24 cellular contexts compared by ENCODE assay signal in genomic region chr2:77328125-77328524, GRCh38.
"Had no signal": no experiment of that assay in that cellular context is flagged by ENCODE, and none has a peak within 500 bp of the region (broad histone marks: within the 10 kb centered on the region; RNA-seq: fewer than 3 reads in every experiment).

No MANE protein-coding gene starts in this region.

- ATAC-seq: foreskin keratinocyte; gastroesophageal sphincter; heart left ventricle; left lung; naive thymus-derived CD8-positive, alpha-beta T cell; right cardiac atrium; stimulated activated memory B cell treated with anti-CD40 and anti-IgM and Interleukin-4, amounts not matched to agents 10 μg/mL and 1 μg/mL and 100 μg/mL, for 72 hours; stimulated activated naive CD8-positive, alpha-beta T cell treated with anti-CD3 and anti-CD28 coated beads, Interleukin-15, Interleukin-2, amounts not matched to agents 100 U/mL and 50 U/mL, for 24 hours had no signal

- H3K36me3 Mint-ChIP-seq: stimulated activated memory B cell treated with anti-CD40 and anti-IgM and Interleukin-4, amounts not matched to agents 10 μg/mL and 1 μg/mL and 100 μg/mL, for 72 hours; type B pancreatic cell had no signal

- H3K4me1 ChIP-seq: esophagus muscularis mucosa, foreskin keratinocyte, gastroesophageal sphincter, heart left ventricle, left lung, prostate gland, spleen, testis, tibial artery had no signal

- H3K27me3 ChIP-seq: esophagus muscularis mucosa, foreskin keratinocyte, gastroesophageal sphincter, heart left ventricle, hepatocyte, left lung, sigmoid colon, spleen, testis, tibial artery had no signal

- H3K27me3 Mint-ChIP-seq: naive thymus-derived CD8-positive, alpha-beta T cell; stimulated activated memory B cell treated with anti-CD40 and anti-IgM and Interleukin-4, amounts not matched to agents 10 μg/mL and 1 μg/mL and 100 μg/mL, for 72 hours; type B pancreatic cell had no signal

- H3K4me1 Mint-ChIP-seq: naive thymus-derived CD8-positive, alpha-beta T cell; stimulated activated memory B cell treated with anti-CD40 and anti-IgM and Interleukin-4, amounts not matched to agents 10 μg/mL and 1 μg/mL and 100 μg/mL, for 72 hours had no signal

- H3K36me3 ChIP-seq: esophagus muscularis mucosa, gastroesophageal sphincter, heart left ventricle, left lung, prostate gland, sigmoid colon, spleen, tibial artery had no signal

- H3K4me3 Mint-ChIP-seq: naive thymus-derived CD8-positive, alpha-beta T cell; neural crest cell; stimulated activated memory B cell treated with anti-CD40 and anti-IgM and Interleukin-4, amounts not matched to agents 10 μg/mL and 1 μg/mL and 100 μg/mL, for 72 hours; type B pancreatic cell had no signal

- H3K9me3 ChIP-seq: prostate gland, sigmoid colon, testis, tibial artery had no signal

- H3K27ac Mint-ChIP-seq: naive thymus-derived CD8-positive, alpha-beta T cell; stimulated activated memory B cell treated with anti-CD40 and anti-IgM and Interleukin-4, amounts not matched to agents 10 μg/mL and 1 μg/mL and 100 μg/mL, for 72 hours; type B pancreatic cell had no signal

- H3K27ac ChIP-seq: coronary artery, esophagus muscularis mucosa, foreskin keratinocyte, gastroesophageal sphincter, heart left ventricle, hepatocyte, left lung, prostate gland, sigmoid colon, spleen, testis, tibial artery had no signal

- H3K4me3 ChIP-seq: coronary artery, esophagus muscularis mucosa, gastroesophageal sphincter, heart left ventricle, hepatocyte, left lung, prostate gland, sigmoid colon, spleen, testis, tibial artery had no signal

- DNase-seq: dermis blood vessel endothelial cell; effector memory CD4-positive, alpha-beta T cell; foreskin keratinocyte; heart left ventricle; kidney; left lung; mesendoderm; naive thymus-derived CD8-positive, alpha-beta T cell; right cardiac atrium; sigmoid colon; spleen; stimulated activated CD4-positive, alpha-beta T cell treated with anti-CD3 and anti-CD28 coated beads, Interleukin-4, amount 100 ng/mL, for 4 hours; stimulated activated naive CD8-positive, alpha-beta T cell treated with anti-CD3 and anti-CD28 coated beads, Interleukin-15, Interleukin-2, amounts not matched to agents 100 U/mL and 50 U/mL, for 24 hours; substantia nigra; testis; tibial artery had no signal
